Comparison of ENCODE assay signal across 28 cellular contexts in the genomic region with DNA sequence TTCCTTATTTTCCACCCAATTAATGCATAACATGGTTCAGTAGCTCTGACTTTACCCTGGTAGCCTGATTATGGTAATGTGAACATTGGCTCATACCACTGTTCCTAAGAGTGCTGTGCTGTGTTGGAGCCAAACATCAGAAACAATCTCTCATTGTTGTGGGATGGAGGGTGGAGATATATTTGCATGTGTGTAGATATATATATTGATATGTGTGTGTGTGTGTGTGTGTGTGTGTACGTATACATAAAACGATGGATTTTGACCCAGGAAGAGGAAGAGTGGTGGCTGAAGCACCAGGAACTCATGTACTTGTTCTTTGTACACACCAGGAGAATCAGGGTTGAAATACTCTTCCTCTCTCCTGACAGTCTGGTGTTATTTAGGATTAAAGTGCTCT.
"Had no signal": no experiment of that assay in that cellular context is flagged by ENCODE, and none has a peak within 500 bp of the region (broad histone marks: within the 10 kb centered on the region; RNA-seq: fewer than 3 reads in every experiment).

No MANE protein-coding gene starts in this region.

- H3K9me3 Mint-ChIP-seq: activated CD4-positive, alpha-beta T cell treated with anti-CD3 and anti-CD28 coated beads, Interleukin-2, amount 10 ng/mL, durations not matched to agents 24 days and 14 days; activated CD8-positive, alpha-beta T cell treated with anti-CD3 and anti-CD28 coated beads for 36 hours; activated naive CD4-positive, alpha-beta T cell treated with anti-CD3 and anti-CD28 coated beads, Interleukin-2, amount 50 U/mL, for 24 hours; activated T-cell treated with anti-CD3 and anti-CD28 coated beads, Interleukin-2, amount 50 U/mL, for 24 hours; activated T-helper 2 cell treated with anti-CD3 and anti-CD28 coated beads, Interferon-gamma antibody, Interleukin-2, Interleukin-4, amounts not matched to agents 10 μg/mL and 5 μg/mL and 100 μg/mL, durations not matched to agents 14 hours and 24 hours and 36 hours had no signal

- H3K27me3 Mint-ChIP-seq: activated CD4-positive, alpha-beta T cell treated with anti-CD3 and anti-CD28 coated beads, Interleukin-2, amount 10 ng/mL, durations not matched to agents 24 days and 14 days; activated naive CD4-positive, alpha-beta T cell treated with anti-CD3 and anti-CD28 coated beads, Interleukin-2, amount 50 U/mL, for 24 hours; activated naive CD8-positive, alpha-beta T cell treated with anti-CD3 and anti-CD28 coated beads, Interleukin-2, amount 10 ng/mL, durations not matched to agents 7 days and 5 days; activated T-cell treated with anti-CD3 and anti-CD28 coated beads, Interleukin-2, amount 50 U/mL, for 24 hours had no signal

- H3K27ac Mint-ChIP-seq: activated CD4-positive, alpha-beta T cell treated with anti-CD3 and anti-CD28 coated beads, Interleukin-2, amount 10 ng/mL, durations not matched to agents 24 days and 14 days; activated CD8-positive, alpha-beta T cell treated with anti-CD3 and anti-CD28 coated beads for 36 hours; activated naive CD4-positive, alpha-beta T cell treated with anti-CD3 and anti-CD28 coated beads, Interleukin-2, amount 50 U/mL, for 24 hours; activated naive CD8-positive, alpha-beta T cell treated with anti-CD3 and anti-CD28 coated beads, Interleukin-2, amount 10 ng/mL, durations not matched to agents 7 days and 5 days; activated T-cell treated with anti-CD3 and anti-CD28 coated beads, Interleukin-2, amount 50 U/mL, for 24 hours; activated T-helper 2 cell treated with anti-CD3 and anti-CD28 coated beads, Interferon-gamma antibody, Interleukin-2, Interleukin-4, amounts not matched to agents 10 μg/mL and 5 μg/mL and 100 μg/mL, durations not matched to agents 14 hours and 24 hours and 36 hours had no signal

- H3K4me3 ChIP-seq: ascending aorta, body of pancreas, breast epithelium, K562, SJCRH30, SK-N-MC had no signal

- H3K4me3 Mint-ChIP-seq: activated CD4-positive, alpha-beta T cell treated with anti-CD3 and anti-CD28 coated beads, Interleukin-2, amount 10 ng/mL, durations not matched to agents 24 days and 14 days; activated CD8-positive, alpha-beta T cell treated with anti-CD3 and anti-CD28 coated beads for 36 hours; activated naive CD4-positive, alpha-beta T cell treated with anti-CD3 and anti-CD28 coated beads, Interleukin-2, amount 50 U/mL, for 24 hours; activated naive CD8-positive, alpha-beta T cell treated with anti-CD3 and anti-CD28 coated beads, Interleukin-2, amount 10 ng/mL, durations not matched to agents 7 days and 5 days; activated T-cell treated with anti-CD3 and anti-CD28 coated beads, Interleukin-2, amount 50 U/mL, for 24 hours had no signal

- H3K36me3 Mint-ChIP-seq: activated naive CD4-positive, alpha-beta T cell treated with anti-CD3 and anti-CD28 coated beads, Interleukin-2, amount 50 U/mL, for 24 hours; activated naive CD8-positive, alpha-beta T cell treated with anti-CD3 and anti-CD28 coated beads, Interleukin-2, amount 10 ng/mL, durations not matched to agents 7 days and 5 days had no signal

- DNase-seq: activated CD4-positive, alpha-beta T cell treated with anti-CD3 and anti-CD28 coated beads, Interleukin-2, amount 10 ng/mL, durations not matched to agents 24 days and 14 days; activated CD4-positive, alpha-beta T cell treated with anti-CD3 and anti-CD28 coated beads, Interleukin-2, amount 50 U/mL, for 4 hours; activated CD8-positive, alpha-beta T cell treated with anti-CD3 and anti-CD28 coated beads for 36 hours; activated gamma-delta T cell; activated naive CD4-positive, alpha-beta T cell treated with Interleukin-2 at 50 U/mL for 16 hours; activated naive CD8-positive, alpha-beta T cell treated with anti-CD3 and anti-CD28 coated beads, Interleukin-2, amount 10 ng/mL, durations not matched to agents 7 days and 5 days; activated T-cell treated with anti-CD3 and anti-CD28 coated beads, Interleukin-2, amount 50 U/mL, for 24 hours; amygdala; body of pancreas; NCI-H1105; NCI-H1417 treated with DMSO at 0.1 percent for 48 hours; NCI-H187 treated with DMSO at 0.1 percent for 48 hours; NCI-H2081; NCI-H2171 treated with DMSO at 0.1 percent for 48 hours; NCI-H2227 treated with DMSO at 0.1 percent for 48 hours; NCI-H446 treated with DMSO at 0.1 percent for 48 hours; NCI-H524; NCI-H748 treated with DMSO at 0.1 percent for 48 hours; NK-92 treated with Interleukin-12 subunit alpha and Interleukin-12 subunit beta, amount 100 ng/mL, for 24 hours; Right ventricle myocardium superior; SJCRH30; T1000 had no signal

- H3K4me1 ChIP-seq: ascending aorta, body of pancreas, breast epithelium, SJCRH30 had no signal

- H3K36me3 ChIP-seq: ascending aorta, breast epithelium, SJCRH30 had no signal

- H3K4me1 Mint-ChIP-seq: activated CD4-positive, alpha-beta T cell treated with anti-CD3 and anti-CD28 coated beads, Interleukin-2, amount 10 ng/mL, durations not matched to agents 24 days and 14 days; activated naive CD4-positive, alpha-beta T cell treated with anti-CD3 and anti-CD28 coated beads, Interleukin-2, amount 50 U/mL, for 24 hours; activated naive CD8-positive, alpha-beta T cell treated with anti-CD3 and anti-CD28 coated beads, Interleukin-2, amount 10 ng/mL, durations not matched to agents 7 days and 5 days had no signal

- H3K9me3 ChIP-seq: ascending aorta, body of pancreas, breast epithelium, SJCRH30 had no signal

- ATAC-seq: activated CD8-positive, alpha-beta T cell treated with anti-CD3 and anti-CD28 coated beads for 36 hours; body of pancreas; K562 had no signal
